In genomic region chr11:304915-305833, GRCh38 we compare ENCODE assay signal across 1 cellular context.
TF ChIP-seq lines count a peak whose summit lies in the region.

No MANE protein-coding gene starts in this region.

TF ChIP-seq in H1, 55 proteins besides CTCF, POLR2A, EP300 and RAD21:
- TF ChIP-seq KDM4A (IDR thresholded peaks at IDR 0.05; ENCODE audit: low read depth, low read length, severe bottlenecking): no peak
- no peak for TF ChIP-seq HDAC6 (IDR thresholded peaks at IDR 0.05; ENCODE audit: low read depth, low read length)
- peak; percentile 77; the same call in 1 of the 2 replicates for TF ChIP-seq TCF12 (IDR thresholded peaks at IDR 0.05; ENCODE audit: low read depth, low read length)
- peak; percentile 58 for TF ChIP-seq TEAD4 (IDR thresholded peaks at IDR 0.05; ENCODE audit: low read depth, low read length)
- TF ChIP-seq SP1 (IDR thresholded peaks at IDR 0.05; ENCODE audit: low read depth, low read length): 0 out of 2 replicates have a peak, but pooled peaks have one; percentile 27
